ENCODE assay signal across 13 cellular contexts in the genomic region with DNA sequence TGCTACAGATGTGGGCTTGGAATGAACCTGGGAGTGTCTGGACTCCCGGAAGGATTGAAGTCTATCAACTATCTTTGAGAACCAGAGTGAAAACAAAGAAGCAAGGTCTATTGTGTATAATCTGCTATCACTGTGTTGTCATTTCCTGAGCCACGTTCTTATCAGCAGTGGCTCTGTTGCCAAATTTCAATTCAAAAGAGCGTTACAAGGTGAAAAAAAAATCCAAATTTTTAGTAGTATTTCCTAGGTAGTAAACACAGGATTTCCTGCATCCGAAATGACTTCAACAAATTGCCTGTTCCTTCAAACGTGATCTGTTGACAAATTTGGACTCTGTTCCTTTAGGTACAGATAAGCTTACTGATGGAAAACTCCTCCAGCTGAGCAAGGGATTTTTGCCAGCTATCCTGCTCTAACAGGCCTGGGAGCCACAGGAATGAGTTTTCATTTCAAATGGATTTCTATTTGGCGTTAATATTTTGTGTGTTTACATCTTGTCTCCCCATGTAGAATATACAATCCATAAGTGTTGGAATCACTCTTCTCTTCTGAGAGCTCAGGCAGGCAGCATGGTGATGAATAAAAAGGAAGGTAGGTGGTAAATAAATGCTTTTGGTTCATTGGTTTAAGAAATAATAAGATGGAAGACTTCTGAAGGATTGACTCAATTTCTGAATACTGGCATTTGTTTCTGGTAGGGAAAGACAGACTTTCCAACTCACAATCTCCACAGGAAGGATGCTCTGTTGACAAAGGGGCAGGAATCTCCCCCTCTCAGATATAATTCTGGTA. TPM values are rescaled to one million over a fixed set of nuclear protein-coding genes. Genes with fewer than 3 reads are reported as not detected.
DNase-seq lines count a peak whose midpoint lies in the region; ATAC-seq and TF ChIP-seq lines count a peak whose summit lies in the region.
"Had no signal": no experiment of that assay in that cellular context is flagged by ENCODE, and none has a peak within 500 bp of the region (broad histone marks: within the 10 kb centered on the region; RNA-seq: fewer than 3 reads in every experiment).

No MANE protein-coding gene starts in this region.

- DNase-seq in OCI-M1 (lab: John Stamatoyannopoulos, UW) (peak; percentile 9), choroid plexus epithelial cell (ENCODE audit: low read depth) (peak; percentile 58), left colon (no peak), smooth muscle cell (lab: John Stamatoyannopoulos, UW; ENCODE audit: unreplicated experiment) (no peak), NCI-H1048 (lab: John Stamatoyannopoulos, UW) (no peak), activated gamma-delta T cell treated with Interleukin-2 at 50 U/mL for 16 hours (no peak), posterior cingulate gyrus (no peak)
- DNase-seq: activated CD4-positive, alpha-beta T cell treated with anti-CD3 and anti-CD28 coated beads, Interleukin-2, amount 10 ng/mL, durations not matched to agents 7 days and 5 days; activated naive CD4-positive, alpha-beta T cell treated with anti-CD3 and anti-CD28 coated beads for 36 hours; CD8-positive, alpha-beta T cell; erythroblast; NCI-H2171 treated with DMSO at 0.1 percent for 48 hours had no signal

- ATAC-seq in left colon = peak; percentile 31
- ATAC-seq in GM18517 (IDR thresholded peaks at IDR 0.05; ENCODE audit: unreplicated experiment) = no peak
- ATAC-seq: CD8-positive, alpha-beta T cell had no signal

- no peaks in the 10 kb centered on the region for H3F3A ChIP-seq in smooth muscle cell (ENCODE audit: low read depth)

- peak overlapping the region; percentile 9 for H3K4me2 ChIP-seq in smooth muscle cell

- no peak overlapping the region for H2AFZ ChIP-seq in smooth muscle cell (ENCODE audit: low read depth)

- no peaks in the 10 kb centered on the region for H4K20me1 ChIP-seq in smooth muscle cell (ENCODE audit: low read depth)

- 65% methylated on average over 6 of the region's 6 CpGs for WGBS in smooth muscle cell (ENCODE audit: low lambda C conversion rate)

- peak overlapping the region; percentile 39 for H3K9ac ChIP-seq in smooth muscle cell (ENCODE audit: low read depth)

- no peaks in the 10 kb centered on the region for H3K9me3 ChIP-seq in smooth muscle cell (replicated peaks; ENCODE audit: low read depth)

- H3K4me1 ChIP-seq in smooth muscle cell (ENCODE audit: low read depth) = no peaks in the 10 kb centered on the region

- H3K27me3 ChIP-seq in smooth muscle cell (ENCODE audit: low read depth) = no peaks in the 10 kb centered on the region

- peak overlapping the region; percentile 76 for H3K27ac ChIP-seq in smooth muscle cell (ENCODE audit: low read depth)

- no peaks in the 10 kb centered on the region for H3K36me3 ChIP-seq in smooth muscle cell (ENCODE audit: low read depth)

- TF ChIP-seq CTCF in choroid plexus epithelial cell (conservative IDR thresholded peaks at IDR 0.05; ENCODE audit: low read depth, low read length) (no peak), smooth muscle cell (IDR thresholded peaks at IDR 0.05; ENCODE audit: borderline replicate concordance, insufficient read depth, poor library complexity, severe bottlenecking) (no peak)

- no peaks in the 10 kb centered on the region for H3K79me2 ChIP-seq in smooth muscle cell (ENCODE audit: low read depth)

- intact Hi-C loops in left colon (cut with DNase I, micrococcal nuclease) = no loop called here
- intact Hi-C loops in posterior cingulate gyrus (cut with DNase I) = no loop called here

- H3K4me3 ChIP-seq in choroid plexus epithelial cell (ENCODE audit: low read depth, low read length) (no peak overlapping the region), smooth muscle cell (no peak overlapping the region)

RNA-seq across cellular contexts. Expression of a gene that starts 58.5 kb away (rescaled TPM):
- total RNA-seq in left colon (1 to 10 TPM; 1.5 to 2.0 TPM), smooth muscle cell (2.1 and 3.1 TPM in 2 replicates)
- 0.40 and 1.1 TPM in 2 replicates for polyA plus RNA-seq in smooth muscle cell

Comparison
In these comparisons a context has a peak if more than half of its experiments do, and no peak if none do; other contexts are left out.
1. DNase-seq: peak in OCI-M1 (single experiment) and choroid plexus epithelial cell (single experiment); none in left colon (0 of 2), smooth muscle cell (single experiment), NCI-H1048 (single experiment), activated gamma-delta T cell treated with Interleukin-2 at 50 U/mL for 16 hours (single experiment) and posterior cingulate gyrus (0 of 10).